ENCODE assay signal across 25 cellular contexts in the genomic region with DNA sequence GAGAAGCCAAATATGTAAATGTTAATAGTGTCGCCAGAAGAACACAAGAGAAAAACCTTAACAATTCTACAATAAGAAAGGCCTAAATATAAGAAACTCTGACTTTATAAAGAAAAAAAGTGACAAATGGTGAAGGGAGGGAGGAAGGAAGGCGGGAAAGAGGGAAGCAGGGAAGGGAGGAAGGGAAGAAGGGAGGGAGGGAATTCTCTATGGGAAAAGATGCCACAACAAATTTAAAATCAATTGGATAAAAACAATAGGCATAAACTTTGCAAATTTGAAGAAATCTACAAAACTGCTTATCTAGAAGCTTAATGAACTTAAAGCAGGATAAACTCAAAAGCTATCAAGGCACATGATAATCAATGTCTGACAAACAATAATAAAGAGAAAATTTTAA.
"Had no signal": no experiment of that assay in that cellular context is flagged by ENCODE, and none has a peak within 500 bp of the region (broad histone marks: within the 10 kb centered on the region; RNA-seq: fewer than 3 reads in every experiment).

No MANE protein-coding gene starts in this region.

- H3K9me3 ChIP-seq: colonic mucosa, esophagus squamous epithelium, gastrocnemius medialis, heart right ventricle, lower lobe of right lung had no signal

- H3K27me3 ChIP-seq: colonic mucosa, esophagus squamous epithelium, gastrocnemius medialis, heart right ventricle had no signal

- DNase-seq: colonic mucosa; cortex of kidney; effector CD8-positive, alpha-beta T cell; effector memory CD8-positive, alpha-beta T cell; endodermal cell; esophagus squamous epithelium; foreskin fibroblast; foreskin melanocyte; gastrocnemius medialis; glutamatergic neuron; head of caudate nucleus; heart right ventricle; hippocampal formation; immature natural killer cell; islet precursor cell; kidney; kidney glomerular epithelial cell; left colon; left ventricle myocardium superior; lower lobe of right lung; mesendoderm; midbrain had no signal

- H3K4me3 ChIP-seq: colonic mucosa, esophagus squamous epithelium, gastrocnemius medialis, heart right ventricle, lower lobe of right lung had no signal

- H3K27ac ChIP-seq: colonic mucosa, epithelial cell of prostate, esophagus squamous epithelium, gastrocnemius medialis, heart right ventricle, lower lobe of right lung had no signal

- H3K4me1 ChIP-seq: colonic mucosa, esophagus squamous epithelium, gastrocnemius medialis, lower lobe of right lung had no signal

- ATAC-seq: effector memory CD8-positive, alpha-beta T cell; esophagus mucosa; gastrocnemius medialis; heart right ventricle; left colon; left lobe of liver; left ventricle myocardium superior; lower lobe of right lung had no signal

- H3K36me3 ChIP-seq: colonic mucosa had no signal
